In the genomic region with DNA sequence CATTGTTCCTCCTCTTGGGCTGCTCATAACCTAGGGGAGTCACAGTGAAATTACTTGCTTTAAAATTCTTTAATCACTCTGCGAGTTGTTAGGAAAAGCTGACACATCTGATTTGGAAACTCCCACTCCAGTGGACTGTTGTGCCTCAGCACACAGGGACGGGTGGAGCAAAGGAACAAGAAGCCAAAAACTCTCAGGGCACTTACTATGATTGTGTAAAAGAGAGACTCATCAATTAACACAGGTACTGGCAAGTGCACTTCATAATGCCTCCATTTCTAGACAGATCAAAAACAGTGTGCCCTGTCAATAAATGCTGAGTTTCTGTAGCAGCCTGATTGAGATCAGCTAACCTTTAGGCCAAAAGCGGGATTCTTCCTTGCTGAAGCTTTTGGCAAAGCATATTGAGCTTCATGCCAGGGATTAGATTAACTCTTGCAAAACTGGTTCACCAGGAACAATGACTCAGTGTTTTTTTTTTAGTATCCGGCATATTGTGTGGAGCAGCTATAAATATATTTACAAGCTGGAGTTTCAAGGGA, we compare ENCODE assay signal across 9 cellular contexts. TPM values are rescaled to one million over a fixed set of nuclear protein-coding genes. Genes with fewer than 3 reads are reported as not detected.
A peak's percentile ranks its signal among the peaks of the same experiment; 100 is the strongest.
DNase-seq lines count a peak whose midpoint lies in the region; ATAC-seq, FAIRE-seq and TF ChIP-seq lines count a peak whose summit lies in the region.
"Had no signal": no experiment of that assay in that cellular context is flagged by ENCODE, and none has a peak within 500 bp of the region (broad histone marks: within the 10 kb centered on the region; RNA-seq: fewer than 3 reads in every experiment).

No MANE protein-coding gene starts in this region.

- no peak for ATAC-seq in HepG2
- ATAC-seq in stimulated activated naive CD8-positive, alpha-beta T cell treated with anti-CD3 and anti-CD28 coated beads, Interleukin-15, amount 100 ng/mL, for 72 hours: no peak

- H3K79me1 ChIP-seq in mesenchymal stem cell (replicated peaks; ENCODE audit: low read length, poor library complexity, severe bottlenecking): no peaks in the 10 kb centered on the region

- H2AFZ ChIP-seq in HepG2 (ENCODE audit: low read length) (no peak overlapping the region), mesenchymal stem cell (ENCODE audit: low read depth, low read length) (no peak overlapping the region)

- peak overlapping the region in 1 of 2 experiments; percentile 29 for H2BK12ac ChIP-seq in mesenchymal stem cell (ENCODE audit: low read length in 2 of 2)

- peaks cover 17% of the 10 kb centered on the region for H3K4me1 Mint-ChIP-seq in stimulated activated naive CD8-positive, alpha-beta T cell treated with anti-CD3 and anti-CD28 coated beads, Interleukin-15, amount 100 ng/mL, for 72 hours

- peaks cover 0 to 8% (median 3%) of the 10 kb centered on the region in 4 donors for H3K4me1 ChIP-seq in liver (ENCODE audit: control insufficient read depth in 4 of 4, insufficient read depth in 4 of 4, low read length in 3 of 4)
- no peaks in the 10 kb centered on the region for H3K4me1 ChIP-seq in HepG2 (ENCODE audit: insufficient read depth, low read length)
- peaks cover 7% of the 10 kb centered on the region for H3K4me1 ChIP-seq in mesenchymal stem cell (ENCODE audit: control insufficient read depth, insufficient read depth, low read depth, low read length)
- peaks cover 0 to 8% (median 0%) of the 10 kb centered on the region in 6 donors for H3K4me1 ChIP-seq in spleen
- H3K4me1 ChIP-seq: BLaER1 had no signal

- 19% methylated on average over 4 of the region's 4 CpGs for WGBS in liver
- 15% methylated on average over 4 of the region's 4 CpGs for WGBS in HepG2 (ENCODE audit: low lambda C conversion rate)
- WGBS in mesenchymal stem cell: 53% methylated on average over 4 of the region's 4 CpGs
- WGBS in spleen, 5 donors: 61 to 73% (median 63%) methylated on average over 4 of the region's 4 CpGs

- TF ChIP-seq POLR2A in HepG2 (IDR thresholded peaks at IDR 0.05; ENCODE audit: insufficient read depth in 1 of 2, low read depth in 2 of 2, low read length in 2 of 2) (no peak), spleen (IDR thresholded peaks at IDR 0.05) (no peak)

- peak overlapping the region; percentile 6 to 68 for H3K27ac ChIP-seq in liver (ENCODE audit: low read depth in 1 of 2, low read length in 2 of 2)
- no peak overlapping the region for H3K27ac ChIP-seq in HepG2 (ENCODE audit: extremely low read length, insufficient read depth, low read length)
- H3K27ac ChIP-seq in cingulate gyrus (ENCODE audit: low read depth, low read length): peak overlapping the region; percentile 77
- no peak overlapping the region for H3K27ac ChIP-seq in mesenchymal stem cell (ENCODE audit: low read length, poor library complexity, severe bottlenecking)
- peak overlapping the region in 3 of 8 donors; percentile 5 to 34 (median 33) for H3K27ac ChIP-seq in spleen
- H3K27ac ChIP-seq: BLaER1 had no signal

- CTCF ChIA-PET in HepG2 (lab: Yijun Ruan, JAX; ENCODE audit: low intra/inter-chr PET ratio, low total read pairs): no interaction called here

- TF ChIP-seq RAD21 in liver (IDR thresholded peaks at IDR 0.05) (peak; percentile 39 to 54), HepG2 (CRISPR knock-in tag; IDR thresholded peaks at IDR 0.05) (no peak)

- no peak overlapping the region for H3K4ac ChIP-seq in mesenchymal stem cell (ENCODE audit: low read depth in 1 of 2, low read length in 2 of 2)

- H4K8ac ChIP-seq in mesenchymal stem cell (ENCODE audit: low read length): no peak overlapping the region

- H3K4me3 Mint-ChIP-seq in stimulated activated naive CD8-positive, alpha-beta T cell treated with anti-CD3 and anti-CD28 coated beads, Interleukin-15, amount 100 ng/mL, for 72 hours: no peak overlapping the region

- peak overlapping the region in 1 of 2 experiments; percentile 28 for H3K18ac ChIP-seq in mesenchymal stem cell (ENCODE audit: low read depth in 1 of 2, low read length in 2 of 2)

- DNase-seq in HepG2 (ENCODE audit: low spot score) (no peak), mesenchymal stem cell (peak; percentile 81), spleen (no peak), middle frontal gyrus (ENCODE audit: extremely low spot score, low spot score) (no peak), pons (ENCODE audit: low spot score) (no peak)
- DNase-seq in stimulated activated naive CD8-positive, alpha-beta T cell treated with anti-CD3 and anti-CD28 coated beads, Interleukin-15, amount 100 ng/mL, for 72 hours: no peak

- H3K9me3 ChIP-seq in liver (ENCODE audit: control insufficient read depth in 4 of 4, low read length in 3 of 4) (no peaks in the 10 kb centered on the region), HepG2 (ENCODE audit: low read length) (no peaks in the 10 kb centered on the region), mesenchymal stem cell (ENCODE audit: control insufficient read depth, low read length) (no peaks in the 10 kb centered on the region), spleen (no peaks in the 10 kb centered on the region)
- H3K9me3 ChIP-seq: BLaER1 had no signal

- no peak for FAIRE-seq in HepG2 (lab: Jason Lieb, UNC)

- no peak overlapping the region for H3K14ac ChIP-seq in mesenchymal stem cell (ENCODE audit: low read length in 2 of 2)

- no peak overlapping the region for H2BK120ac ChIP-seq in mesenchymal stem cell (ENCODE audit: low read depth, low read length)

- no peaks in the 10 kb centered on the region for H4K20me1 ChIP-seq in HepG2 (ENCODE audit: insufficient read depth, low read length)
- H4K20me1 ChIP-seq: BLaER1 had no signal

- BruUV-seq in HepG2 (replicated peaks; lab: Mats Ljungman, UMichigan): no TSS peak

- no peak overlapping the region for H3K4me3 ChIP-seq in liver (ENCODE audit: low read depth in 1 of 3, low read length in 3 of 3)
- H3K4me3 ChIP-seq in HepG2 (replicated peaks in 1 of 3; ENCODE audit: insufficient read depth in 1 of 3, low read depth in 2 of 3, low read length in 3 of 3): no peak overlapping the region
- peak overlapping the region in 1 of 2 experiments; percentile 45 for H3K4me3 ChIP-seq in mesenchymal stem cell (ENCODE audit: insufficient read depth in 1 of 2, low read depth in 1 of 2, low read length in 2 of 2)
- no peak overlapping the region for H3K4me3 ChIP-seq in spleen
- H3K4me3 ChIP-seq: BLaER1 had no signal

- H4K91ac ChIP-seq in mesenchymal stem cell (ENCODE audit: low read length): no peak overlapping the region

- no peak overlapping the region for H3K23ac ChIP-seq in mesenchymal stem cell (ENCODE audit: low read length in 2 of 2)

- intact Hi-C loops in HepG2 (cut with micrococcal nuclease; ENCODE audit: unreplicated experiment): no loop called here
- intact Hi-C loops in spleen (cut with DNase I; ENCODE audit: low total_unique reads): no loop called here

- no peaks in the 10 kb centered on the region for H3K36me3 ChIP-seq in liver (ENCODE audit: control insufficient read depth in 4 of 4, insufficient read depth in 3 of 4, low read depth in 1 of 4, low read length in 3 of 4)
- H3K36me3 ChIP-seq in HepG2 (replicated peaks in 1 of 2; ENCODE audit: control insufficient read depth in 1 of 2, insufficient read depth in 2 of 2, low read length in 2 of 2): no peaks in the 10 kb centered on the region
- no peaks in the 10 kb centered on the region for H3K36me3 ChIP-seq in mesenchymal stem cell (ENCODE audit: control insufficient read depth in 1 of 2, insufficient read depth in 2 of 2, low read depth in 1 of 2, low read length in 2 of 2)
- H3K36me3 ChIP-seq in spleen: no peaks in the 10 kb centered on the region
- H3K36me3 ChIP-seq: BLaER1 had no signal

- H3K27me3 Mint-ChIP-seq in stimulated activated naive CD8-positive, alpha-beta T cell treated with anti-CD3 and anti-CD28 coated beads, Interleukin-15, amount 100 ng/mL, for 72 hours: no peaks in the 10 kb centered on the region

- TF ChIP-seq CTCF in liver (IDR thresholded peaks at IDR 0.05; ENCODE audit: low read depth, low read length, missing input control) (no peak), HepG2 (CRISPR knock-in tag; IDR thresholded peaks at IDR 0.05) (no peak), spleen (IDR thresholded peaks at IDR 0.05 in 8 of 11, conservative IDR thresholded peaks at IDR 0.05 in 3 of 11) (no peak)

- POLR2A ChIA-PET in HepG2 (lab: Yijun Ruan, JAX): no interaction called here

- no peaks in the 10 kb centered on the region for H3K79me2 ChIP-seq in HepG2 (ENCODE audit: insufficient read depth, low read length)

- no peak overlapping the region for H2BK5ac ChIP-seq in mesenchymal stem cell (ENCODE audit: low read depth, low read length, poor library complexity, severe bottlenecking)

- H3K4me2 ChIP-seq in HepG2 (ENCODE audit: low read depth, low read length) (no peak overlapping the region), mesenchymal stem cell (ENCODE audit: low read length, poor library complexity, severe bottlenecking) (no peak overlapping the region)
- H3K4me2 ChIP-seq: BLaER1 had no signal

- no peak overlapping the region for H2AK5ac ChIP-seq in mesenchymal stem cell (ENCODE audit: low read length, severe bottlenecking)

- no peaks in the 10 kb centered on the region for H3K9me3 Mint-ChIP-seq in stimulated activated naive CD8-positive, alpha-beta T cell treated with anti-CD3 and anti-CD28 coated beads, Interleukin-15, amount 100 ng/mL, for 72 hours

- TF ChIP-seq EP300 in HepG2 (IDR thresholded peaks at IDR 0.05; ENCODE audit: low read depth in 2 of 2, low read length in 2 of 2): no peak
- no peak for TF ChIP-seq EP300 in HepG2 (CRISPR knock-in tag; IDR thresholded peaks at IDR 0.05; ENCODE audit: borderline replicate concordance)

- H3K27me3 ChIP-seq in liver (ENCODE audit: control insufficient read depth in 4 of 4, insufficient read depth in 4 of 4, low read length in 3 of 4) (no peaks in the 10 kb centered on the region), HepG2 (ENCODE audit: control insufficient read depth in 1 of 2, insufficient read depth in 2 of 2, low read length in 2 of 2) (no peaks in the 10 kb centered on the region; a peak in 1 of 5 replicates), mesenchymal stem cell (ENCODE audit: control insufficient read depth in 1 of 2, insufficient read depth in 1 of 2, low read length in 2 of 2) (no peaks in the 10 kb centered on the region), spleen (replicated peaks in 1 of 7) (peaks cover 0 to 4% (median 0%) of the 10 kb centered on the region in 7 donors)
- H3K27me3 ChIP-seq: BLaER1 had no signal

- peak overlapping the region in 1 of 2 donors; percentile 31 for H3K27ac Mint-ChIP-seq in stimulated activated naive CD8-positive, alpha-beta T cell treated with anti-CD3 and anti-CD28 coated beads, Interleukin-15, amount 100 ng/mL, for 72 hours

- H3K9ac ChIP-seq in liver (ENCODE audit: low read depth in 1 of 2, low read length in 2 of 2) (peak overlapping the region in 1 of 2 donors; percentile 26), HepG2 (ENCODE audit: insufficient read depth, low read depth, low read length) (no peak overlapping the region), mesenchymal stem cell (ENCODE audit: low read length) (peak overlapping the region; percentile 82)
- H3K9ac ChIP-seq: BLaER1 had no signal

- no peak overlapping the region for H2BK15ac ChIP-seq in mesenchymal stem cell (ENCODE audit: low read depth, poor library complexity, severe bottlenecking)

- in situ Hi-C loops in HepG2 (cut with HindIII; ENCODE audit: extremely low pct_ligation_motif_present, low pct_unique_long_range_greater_than_20kb): loop anchor here (25.0 kb wide), 1 partner anchor 540 kb away; no protein-coding TSS in a partner anchor

RNA-seq across cellular contexts. Expression of a gene that starts 55.9 kb away (rescaled TPM):
- total RNA-seq in liver: not detected
- polyA plus RNA-seq in liver: under 1 TPM in 1 of 2 donors, not detected in 1; 0.09 TPM
- 0.02 TPM in 1 of 2 replicates, not detected in the other for total RNA-seq in HepG2 (2016; rRNA removed; fragmentation: Illumina TruSeq; extraction: Trizol)
- total RNA-seq in HepG2 (2016; cell fraction: cytosol; rRNA removed; fragmentation: Illumina TruSeq; extraction: Trizol; ENCODE audit: low read depth): not detected in 2 replicates
- 0.04 TPM in 1 of 2 replicates, not detected in the other for total RNA-seq in HepG2 (2016; cell fraction: insoluble cytoplasmic fraction; rRNA removed; fragmentation: Illumina TruSeq; extraction: Trizol)
- not detected in 2 replicates for total RNA-seq in HepG2 (2016; cell fraction: membrane; rRNA removed; fragmentation: Illumina TruSeq; extraction: Trizol)
- total RNA-seq in HepG2 (2016; cell fraction: nucleus; rRNA removed; fragmentation: Illumina TruSeq; extraction: Trizol): 0.09 TPM in 1 of 2 replicates, not detected in the other
- polyA plus RNA-seq in HepG2 (2011; rRNA removed): 0.03 TPM in 1 of 2 replicates, not detected in the other
- polyA plus RNA-seq in HepG2 (2011; cell fraction: cytosol; rRNA removed): not detected in 2 replicates
- not detected in 2 replicates for polyA plus RNA-seq in HepG2 (2011; cell fraction: nucleus; rRNA removed)
- not detected in 2 replicates for polyA plus RNA-seq in HepG2 (2012)
- polyA plus RNA-seq in HepG2 (2016; cell fraction: cytosol; fragmentation: Illumina TruSeq; extraction: Trizol; ENCODE audit: low read depth): not detected in 2 replicates
- not detected in 2 replicates for polyA plus RNA-seq in HepG2 (2016; cell fraction: insoluble cytoplasmic fraction; fragmentation: Illumina TruSeq; extraction: Trizol; ENCODE audit: low read depth)
- polyA plus RNA-seq in HepG2 (2016; cell fraction: membrane; fragmentation: Illumina TruSeq; extraction: Trizol; ENCODE audit: low read depth): 0.03 TPM in 1 of 2 replicates, not detected in the other
- polyA plus RNA-seq in HepG2 (2016; cell fraction: nucleus; fragmentation: Illumina TruSeq; extraction: Trizol; ENCODE audit: insufficient read depth, low read depth): not detected in 2 replicates
- not detected in 2 replicates for polyA minus RNA-seq in HepG2 (2011; rRNA and poly(A)+ RNA removed; ENCODE audit: low replicate concordance)
- not detected in 2 replicates for polyA minus RNA-seq in HepG2 (2011; cell fraction: cytosol; rRNA and poly(A)+ RNA removed)
- not detected in 2 replicates for polyA minus RNA-seq in HepG2 (2011; cell fraction: nucleus; rRNA and poly(A)+ RNA removed)
- polyA plus RNA-seq in mesenchymal stem cell (2013, experiment 1 of 2): 0.10 TPM
- polyA plus RNA-seq in mesenchymal stem cell (2013, experiment 2 of 2): 0.04 TPM
- not detected for total RNA-seq in spleen
- polyA plus RNA-seq in spleen: under 1 TPM in 2 of 3 donors, not detected in 1; 0.04 to 0.16 TPM

Comparison
In these comparisons a context has a peak if more than half of its experiments do, and no peak if none do; other contexts are left out.
1. H3K27ac ChIP-seq: peak in liver (2 of 2) and cingulate gyrus (single experiment); none in HepG2 (single experiment) and mesenchymal stem cell (single experiment).